In genomic region chr7:76997381-76998262, GRCh38 we compare ENCODE assay signal across 14 cellular contexts. TPM values are rescaled to one million over a fixed set of nuclear protein-coding genes. Genes with fewer than 3 reads are reported as not detected.
DNase-seq lines count a peak whose midpoint lies in the region; ATAC-seq, FAIRE-seq and TF ChIP-seq lines count a peak whose summit lies in the region.
"Had no signal": no experiment of that assay in that cellular context is flagged by ENCODE, and none has a peak within 500 bp of the region (broad histone marks: within the 10 kb centered on the region; RNA-seq: fewer than 3 reads in every experiment).

No MANE protein-coding gene starts in this region.

- peak; percentile 99 for FAIRE-seq in GM12891 (lab: Jason Lieb, UNC)

- no peaks in the 10 kb centered on the region for H3K27me3 Mint-ChIP-seq in CD4-positive, alpha-beta T cell
- no peaks in the 10 kb centered on the region for H3K27me3 Mint-ChIP-seq in central memory CD8-positive, alpha-beta T cell
- H3K27me3 Mint-ChIP-seq in memory B cell = no peaks in the 10 kb centered on the region
- no peaks in the 10 kb centered on the region for H3K27me3 Mint-ChIP-seq in glutamatergic neuron (ENCODE audit: unreplicated experiment)
- H3K27me3 Mint-ChIP-seq: stimulated activated naive B cell treated with anti-CD40 and anti-IgM and Interleukin-4, amounts not matched to agents 10 μg/mL and 1 μg/mL and 100 μg/mL, for 72 hours had no signal

- peaks cover 5% of the 10 kb centered on the region for H3K36me3 Mint-ChIP-seq in CD4-positive, alpha-beta T cell (ENCODE audit: low read depth)
- H3K36me3 Mint-ChIP-seq in central memory CD8-positive, alpha-beta T cell (ENCODE audit: insufficient read depth) = peaks cover 4% of the 10 kb centered on the region
- peaks cover 3% of the 10 kb centered on the region for H3K36me3 Mint-ChIP-seq in memory B cell
- H3K36me3 Mint-ChIP-seq in glutamatergic neuron (ENCODE audit: unreplicated experiment) = no peaks in the 10 kb centered on the region

- POLR2A ChIA-PET in CD4-positive, alpha-beta T cell (lab: Charles Lee) = no interaction called here

- H3K9me3 Mint-ChIP-seq in CD4-positive, alpha-beta T cell = no peaks in the 10 kb centered on the region
- no peaks in the 10 kb centered on the region for H3K9me3 Mint-ChIP-seq in central memory CD8-positive, alpha-beta T cell
- no peaks in the 10 kb centered on the region for H3K9me3 Mint-ChIP-seq in memory B cell
- no peaks in the 10 kb centered on the region for H3K9me3 Mint-ChIP-seq in glutamatergic neuron (ENCODE audit: unreplicated experiment)
- H3K9me3 Mint-ChIP-seq: stimulated activated naive B cell treated with anti-CD40 and anti-IgM and Interleukin-4, amounts not matched to agents 10 μg/mL and 1 μg/mL and 100 μg/mL, for 72 hours had no signal

- intact Hi-C loops in CD4-positive, alpha-beta T cell (cut with DNase I, micrococcal nuclease) = loop anchor here in 1 of 2 experiments (10.0 kb wide), 1 partner anchor 493 kb away; no protein-coding TSS in a partner anchor

- H3K4me1 Mint-ChIP-seq in CD4-positive, alpha-beta T cell (ENCODE audit: low read depth) = no peaks in the 10 kb centered on the region
- peaks cover 7% of the 10 kb centered on the region for H3K4me1 Mint-ChIP-seq in central memory CD8-positive, alpha-beta T cell
- H3K4me1 Mint-ChIP-seq in memory B cell (peaks cover 13% of the 10 kb centered on the region), glutamatergic neuron (ENCODE audit: low read depth, unreplicated experiment) (no peaks in the 10 kb centered on the region)

- TF ChIP-seq CTCF in CD4-positive, alpha-beta T cell (IDR thresholded peaks at IDR 0.05) = no peak
- no peak for TF ChIP-seq CTCF in glutamatergic neuron (IDR thresholded peaks at IDR 0.05; ENCODE audit: partially characterized antibody, unreplicated experiment)

- peak in 1 of 10 experiments; percentile 24 for DNase-seq in CD4-positive, alpha-beta T cell
- peak; percentile 21 for DNase-seq in GM12891 (ENCODE audit: insufficient read length, low spot score)
- no peak for DNase-seq in central memory CD8-positive, alpha-beta T cell (ENCODE audit: low spot score in 2 of 2)
- no peak for DNase-seq in memory B cell (ENCODE audit: low spot score in 2 of 2)
- DNase-seq in NK-92 treated with Interleukin-12 subunit alpha and Interleukin-12 subunit beta, amount 100 ng/mL, for 24 hours (lab: John Stamatoyannopoulos, UW) = no peak
- no peak for DNase-seq in medulla oblongata (ENCODE audit: extremely low spot score)
- no peak for DNase-seq in glutamatergic neuron
- DNase-seq: COR-L47; ovary; PC-3; stimulated activated naive B cell treated with anti-CD40 and anti-IgM and Interleukin-4, amounts not matched to agents 10 μg/mL and 1 μg/mL and 100 μg/mL, for 72 hours had no signal

- no peak for TF ChIP-seq POLR2A in GM12891 (IDR thresholded peaks at IDR 0.05; ENCODE audit: low read depth, low read length)

- no peak overlapping the region for H3K27ac Mint-ChIP-seq in CD4-positive, alpha-beta T cell
- peak overlapping the region; percentile 65 for H3K27ac Mint-ChIP-seq in central memory CD8-positive, alpha-beta T cell (ENCODE audit: low read depth)
- H3K27ac Mint-ChIP-seq in memory B cell (peak overlapping the region; percentile 63), glutamatergic neuron (ENCODE audit: unreplicated experiment) (no peak overlapping the region)
- H3K27ac Mint-ChIP-seq: stimulated activated naive B cell treated with anti-CD40 and anti-IgM and Interleukin-4, amounts not matched to agents 10 μg/mL and 1 μg/mL and 100 μg/mL, for 72 hours had no signal

- no peaks in the 10 kb centered on the region for H3K27me3 ChIP-seq in CD4-positive, alpha-beta T cell (ENCODE audit: control insufficient read depth, insufficient read depth, low read length)
- H3K27me3 ChIP-seq: left lung, ovary had no signal

- H3K27ac ChIP-seq in CD4-positive, alpha-beta T cell (ENCODE audit: low read depth, low read length) = peak overlapping the region; percentile 26
- H3K27ac ChIP-seq: left lung, ovary had no signal

- H3K4me3 Mint-ChIP-seq in CD4-positive, alpha-beta T cell = no peak overlapping the region
- no peak overlapping the region for H3K4me3 Mint-ChIP-seq in central memory CD8-positive, alpha-beta T cell
- no peak overlapping the region for H3K4me3 Mint-ChIP-seq in memory B cell
- H3K4me3 Mint-ChIP-seq in glutamatergic neuron (ENCODE audit: unreplicated experiment) = no peak overlapping the region
- H3K4me3 Mint-ChIP-seq: stimulated activated naive B cell treated with anti-CD40 and anti-IgM and Interleukin-4, amounts not matched to agents 10 μg/mL and 1 μg/mL and 100 μg/mL, for 72 hours had no signal

- no peaks in the 10 kb centered on the region for H3K9me3 ChIP-seq in CD4-positive, alpha-beta T cell (ENCODE audit: control insufficient read depth, low read length)
- H3K9me3 ChIP-seq: left lung, ovary had no signal

- no peak for ATAC-seq in CD4-positive, alpha-beta T cell (ENCODE audit: poor library complexity)
- ATAC-seq in central memory CD8-positive, alpha-beta T cell (replicated peaks; ENCODE audit: extremely low read depth, poor library complexity, severe bottlenecking) = no peak
- ATAC-seq in memory B cell (ENCODE audit: low read depth) (no peak), HG03571 (IDR thresholded peaks at IDR 0.05; ENCODE audit: unreplicated experiment) (no peak)
- ATAC-seq: GM12878; left lung; PC-3; stimulated activated naive B cell treated with anti-CD40 and anti-IgM and Interleukin-4, amounts not matched to agents 10 μg/mL and 1 μg/mL and 100 μg/mL, for 72 hours had no signal

- CTCF ChIA-PET in CD4-positive, alpha-beta T cell (lab: Charles Lee) = no interaction called here

TF ChIP-seq in GM12891, 5 proteins besides CTCF, POLR2A, EP300 and RAD21:
- no peak for TF ChIP-seq POU2F2 (IDR thresholded peaks at IDR 0.05; ENCODE audit: low read depth, low read length)
- TF ChIP-seq PAX5 (IDR thresholded peaks at IDR 0.05; ENCODE audit: insufficient read depth, low read length, severe bottlenecking) = no peak
- no peak for TF ChIP-seq POLR2AphosphoS5 (IDR thresholded peaks at IDR 0.05; ENCODE audit: low read depth, low read length)
- TF ChIP-seq TAF1 (IDR thresholded peaks at IDR 0.05; ENCODE audit: low read depth, low read length) = no peak
- TF ChIP-seq SPI1 (IDR thresholded peaks at IDR 0.05; ENCODE audit: low read depth, low read length) = no peak
TF ChIP-seq in GM12891: peak in this region for 0.

RNA-seq across cellular contexts. Expression of gene SPDYE17, which starts 34.5 kb away (rescaled TPM):
- total RNA-seq in CD4-positive, alpha-beta T cell = not detected
- polyA plus RNA-seq in GM12891 (2012; ENCODE audit: low read depth, missing spikeins) = not detected
- not detected for total RNA-seq in glutamatergic neuron (ENCODE audit: unreplicated experiment)
- total RNA-seq: GM12878, left lung, ovary, PC-3 had no signal
- polyA plus RNA-seq: GM12878, ovary had no signal

Comparison
In these comparisons a context has a peak if more than half of its experiments do, and no peak if none do; other contexts are left out.
1. H3K27ac Mint-ChIP-seq: peak in central memory CD8-positive, alpha-beta T cell (single experiment) and memory B cell (single experiment); none in CD4-positive, alpha-beta T cell (single experiment) and glutamatergic neuron (single experiment).